In genomic region chr1:226033599-226034390, GRCh38 we compare ENCODE assay signal across 14 cellular contexts. TPM values are rescaled to one million over a fixed set of nuclear protein-coding genes. Genes with fewer than 3 reads are reported as not detected.
A peak's percentile ranks its signal among the peaks of the same experiment; 100 is the strongest.
DNase-seq lines count a peak whose midpoint lies in the region; ATAC-seq and TF ChIP-seq lines count a peak whose summit lies in the region.
"Had no signal": no experiment of that assay in that cellular context is flagged by ENCODE, and none has a peak within 500 bp of the region (broad histone marks: within the 10 kb centered on the region; RNA-seq: fewer than 3 reads in every experiment).

No MANE protein-coding gene starts in this region.

- peaks cover 2 to 4% (median 3%) of the 10 kb centered on the region in 3 donors for H3K27me3 Mint-ChIP-seq in immature natural killer cell (ENCODE audit: low read depth in 3 of 3)
- H3K27me3 Mint-ChIP-seq: stimulated activated naive CD8-positive, alpha-beta T cell treated with anti-CD3 and anti-CD28 coated beads, Interleukin-15, Interleukin-2, amounts not matched to agents 100 ng/mL and 50 ng/mL, for 24 hours had no signal

- ATAC-seq in GM18909 (IDR thresholded peaks at IDR 0.05; ENCODE audit: poor library complexity, unreplicated experiment) (no peak), GM21526 (IDR thresholded peaks at IDR 0.05; ENCODE audit: low FRiP score, unreplicated experiment) (no peak)

- CTCF ChIA-PET in HEK293 (lab: Yijun Ruan, JAX), result interaction anchor here (1.1 kb wide), 1 partner anchor 31 kb away, joined by 5 read pairs; no protein-coding TSS in a partner anchor

- H3K9me3 ChIP-seq in HEK293 (ENCODE audit: control insufficient read depth, insufficient read depth, low read depth, low read length) (no peaks in the 10 kb centered on the region), adrenal gland (replicated peaks in 1 of 3) (no peaks in the 10 kb centered on the region), right atrium auricular region (no peaks in the 10 kb centered on the region), spleen (no peaks in the 10 kb centered on the region)
- H3K9me3 ChIP-seq: pancreas had no signal

- no peak for TF ChIP-seq CTCF in HEK293 (tag by site-specific recombination; IDR thresholded peaks at IDR 0.05)
- no peak for TF ChIP-seq CTCF in adrenal gland (IDR thresholded peaks at IDR 0.05)
- no peak for TF ChIP-seq CTCF in right atrium auricular region (IDR thresholded peaks at IDR 0.05)
- no peak for TF ChIP-seq CTCF in spleen (IDR thresholded peaks at IDR 0.05 in 8 of 11, conservative IDR thresholded peaks at IDR 0.05 in 3 of 11)

- TF ChIP-seq POLR2A in adrenal gland (IDR thresholded peaks at IDR 0.05) (no peak), spleen (IDR thresholded peaks at IDR 0.05) (no peak)

- H3K36me3 ChIP-seq in HEK293 (ENCODE audit: control insufficient read depth in 2 of 2, insufficient read depth in 1 of 2, low read length in 2 of 2) (no peaks in the 10 kb centered on the region), adrenal gland (replicated peaks in 1 of 2) (no peaks in the 10 kb centered on the region), right atrium auricular region (no peaks in the 10 kb centered on the region), spleen (no peaks in the 10 kb centered on the region)
- H3K36me3 ChIP-seq: pancreas had no signal

- intact Hi-C loops in adrenal gland (cut with DNase I), result no loop called here
- intact Hi-C loops in spleen (cut with DNase I; ENCODE audit: low total_unique reads), result no loop called here

- H3K27ac Mint-ChIP-seq in immature natural killer cell, result no peak overlapping the region
- H3K27ac Mint-ChIP-seq: CD4-positive, alpha-beta memory T cell; stimulated activated naive CD8-positive, alpha-beta T cell treated with anti-CD3 and anti-CD28 coated beads, Interleukin-15, Interleukin-2, amounts not matched to agents 100 ng/mL and 50 ng/mL, for 24 hours had no signal

- H3K4me3 Mint-ChIP-seq in immature natural killer cell, result no peak overlapping the region
- H3K4me3 Mint-ChIP-seq: CD4-positive, alpha-beta memory T cell; stimulated activated naive CD8-positive, alpha-beta T cell treated with anti-CD3 and anti-CD28 coated beads, Interleukin-15, Interleukin-2, amounts not matched to agents 100 ng/mL and 50 ng/mL, for 24 hours had no signal

- H3K4me3 ChIP-seq in HEK293 (ENCODE audit: low read depth, low read length) (no peak overlapping the region), adrenal gland (no peak overlapping the region), right atrium auricular region (no peak overlapping the region), spleen (peak overlapping the region in 2 of 8 donors; percentile 13 to 56)
- H3K4me3 ChIP-seq: pancreas had no signal

- H3K9me3 Mint-ChIP-seq in immature natural killer cell, result no peaks in the 10 kb centered on the region
- H3K9me3 Mint-ChIP-seq: CD4-positive, alpha-beta memory T cell; stimulated activated naive CD8-positive, alpha-beta T cell treated with anti-CD3 and anti-CD28 coated beads, Interleukin-15, Interleukin-2, amounts not matched to agents 100 ng/mL and 50 ng/mL, for 24 hours had no signal

- H3K4me1 Mint-ChIP-seq in immature natural killer cell, result no peaks in the 10 kb centered on the region
- H3K4me1 Mint-ChIP-seq: CD4-positive, alpha-beta memory T cell had no signal

- 81 to 89% (median 84%) methylated on average over 4 of the region's 4 CpGs for WGBS in adrenal gland, 4 donors
- WGBS in spleen, 5 donors, result 41 to 66% (median 49%) methylated on average over 4 of the region's 4 CpGs

- H3K27me3 ChIP-seq in adrenal gland, result no peaks in the 10 kb centered on the region
- no peaks in the 10 kb centered on the region for H3K27me3 ChIP-seq in right atrium auricular region
- no peaks in the 10 kb centered on the region for H3K27me3 ChIP-seq in spleen (replicated peaks in 1 of 7)
- H3K27me3 ChIP-seq: pancreas had no signal

- H3K27ac ChIP-seq in HEK293 (ENCODE audit: extremely low read depth, low read depth, low read length) (no peak overlapping the region), adrenal gland (peak overlapping the region in 3 of 5 donors; percentile 73 to 80 (median 79)), right atrium auricular region (peak overlapping the region; percentile 62 to 79), spleen (peak overlapping the region; percentile 13 to 92 (median 86))

- H3K36me3 Mint-ChIP-seq in immature natural killer cell, result no peaks in the 10 kb centered on the region
- H3K36me3 Mint-ChIP-seq: CD4-positive, alpha-beta memory T cell had no signal

- no peaks in the 10 kb centered on the region for H3K4me1 ChIP-seq in HEK293 (ENCODE audit: control insufficient read depth, insufficient read depth, low read length)
- H3K4me1 ChIP-seq in adrenal gland (replicated peaks in 1 of 2), result peaks cover 4 to 13% of the 10 kb centered on the region in 2 donors
- H3K4me1 ChIP-seq in right atrium auricular region, result no peaks in the 10 kb centered on the region
- peaks cover 0 to 68% (median 22%) of the 10 kb centered on the region in 6 donors for H3K4me1 ChIP-seq in spleen

- DNase-seq in adrenal gland, result peak in 2 of 7 donors; percentile 10 to 23
- no peak for DNase-seq in right atrium auricular region (ENCODE audit: low spot score)
- DNase-seq in spleen, result no peak
- DNase-seq in immature natural killer cell, result no peak
- no peak for DNase-seq in GM19238 (ENCODE audit: insufficient read length, low spot score)
- DNase-seq: CD4-positive, alpha-beta memory T cell; effector CD8-positive, alpha-beta T cell; mesendoderm; stimulated activated CD4-positive, alpha-beta T cell treated with anti-CD3 and anti-CD28 coated beads, Interleukin-4, amount 100 ng/mL, for 1 hour had no signal

- POLR2A ChIA-PET in HEK293 (lab: Yijun Ruan, JAX), result interaction anchor here (2.3 kb wide), 1 partner anchor 28 kb away, joined by 11 read pairs; the partner anchor contains the start of gene H3-3A

TF ChIP-seq in HEK293, 187 proteins besides CTCF, POLR2A, EP300 and RAD21:
- 0 out of 2 replicates have a peak, but pooled peaks have one; percentile 24 for TF ChIP-seq ZNF521 (tag by site-specific recombination; IDR thresholded peaks at IDR 0.05)
- peak; percentile 92 for TF ChIP-seq ZNF362 (tag by site-specific recombination; IDR thresholded peaks at IDR 0.05)
- no peak for TF ChIP-seq HOXC10 (CRISPR knock-in tag; IDR thresholded peaks at IDR 0.05)
- TF ChIP-seq ZNF324 (tag by site-specific recombination; IDR thresholded peaks at IDR 0.05), result no peak

RNA-seq across cellular contexts. Expression of gene H3-3A, which starts 28.7 kb away (rescaled TPM):
- total RNA-seq in adrenal gland (100 to 1,000 TPM; 216 to 543 (median 404) TPM), right atrium auricular region (100 to 1,000 TPM; 244 to 279 TPM), spleen (100 to 1,000 TPM; 362 to 685 (median 490) TPM)
- polyA plus RNA-seq in adrenal gland (100 to 1,000 TPM; 407 to 772 (median 547) TPM), spleen (1,000 to 10,000 TPM in 1 of 3 donors, 100 to 1,000 TPM in 2; 837 to 1,089 (median 864) TPM), immature natural killer cell (1,000 to 10,000 TPM in 1 of 3 donors, 100 to 1,000 TPM in 2; 850 to 1,086 (median 967) TPM)

RNA-seq across cellular contexts. Expression of gene SDE2, which starts 34.7 kb away (rescaled TPM):
- total RNA-seq in adrenal gland (10 to 100 TPM; 11.4 to 32.9 (median 16.9) TPM), right atrium auricular region (10 to 100 TPM; 15.5 to 16.3 TPM), spleen (10 to 100 TPM; 18.4 to 23.6 (median 21.7) TPM)
- polyA plus RNA-seq in adrenal gland (10 to 100 TPM in 1 of 3 donors, 1 to 10 TPM in 2; 4.3 to 20.7 (median 4.9) TPM), spleen (1 to 10 TPM; 4.6 to 9.9 (median 5.6) TPM), immature natural killer cell (10 to 100 TPM; 13.5 to 18.9 (median 15.8) TPM)
